ENCODE assay signal across 12 cellular contexts in genomic region chr2:238159676-238160205, GRCh38. TPM values are rescaled to one million over a fixed set of nuclear protein-coding genes. Genes with fewer than 3 reads are reported as not detected.
DNase-seq lines count a peak whose midpoint lies in the region; ATAC-seq and TF ChIP-seq lines count a peak whose summit lies in the region.
"Had no signal": no experiment of that assay in that cellular context is flagged by ENCODE, and none has a peak within 500 bp of the region (broad histone marks: within the 10 kb centered on the region; RNA-seq: fewer than 3 reads in every experiment).

No MANE protein-coding gene starts in this region.

- H3K9ac ChIP-seq in SK-N-SH = no peak overlapping the region
- H3K9ac ChIP-seq in OCI-LY3 (ENCODE audit: low read length) = peak overlapping the region; percentile 72
- H3K9ac ChIP-seq: parathyroid adenoma had no signal

- H3K27me3 ChIP-seq in SK-N-SH (ENCODE audit: insufficient read depth) (no peaks in the 10 kb centered on the region), OCI-LY3 (ENCODE audit: low read depth, low read length) (no peaks in the 10 kb centered on the region)

- TF ChIP-seq RAD21 in SK-N-SH (IDR thresholded peaks at IDR 0.05; ENCODE audit: low read length) = no peak

- intact Hi-C loops in dendritic cell treated with granulocyte-macrophage colony-stimulating factor and Interleukin-4, amounts not matched to agents 40 ng/mL and 50 ng/mL, for 4 days (cut with micrococcal nuclease) = no loop called here

- DNase-seq in SK-N-SH (no peak), osteocyte (ENCODE audit: extremely low spot score, unreplicated experiment) (no peak), NCI-H187 (lab: John Stamatoyannopoulos, UW) (no peak), NCI-H446 (lab: John Stamatoyannopoulos, UW) (no peak)
- DNase-seq: NCI-H2227 treated with DMSO at 0.1 percent for 48 hours had no signal

- H3K4me1 ChIP-seq in SK-N-SH (ENCODE audit: control insufficient read depth in 1 of 2, insufficient read depth in 2 of 2, low read depth in 1 of 2, low read length in 1 of 2) = peaks cover 2 to 4% of the 10 kb centered on the region in 2 experiments; a peak in 1 of 4 replicates
- peaks cover 16% of the 10 kb centered on the region for H3K4me1 ChIP-seq in OCI-LY3 (ENCODE audit: low read length)
- H3K4me1 ChIP-seq: parathyroid adenoma had no signal

- H3K36me3 Mint-ChIP-seq in dendritic cell treated with granulocyte-macrophage colony-stimulating factor and Interleukin-4, amounts not matched to agents 40 ng/mL and 50 ng/mL, for 4 days (ENCODE audit: low read depth) = no peaks in the 10 kb centered on the region
- H3K36me3 Mint-ChIP-seq in osteocyte (ENCODE audit: unreplicated experiment) = no peaks in the 10 kb centered on the region

- TF ChIP-seq CTCF in SK-N-SH (IDR thresholded peaks at IDR 0.05) (no peak), OCI-LY3 (IDR thresholded peaks at IDR 0.05; ENCODE audit: low read depth, low read length) (no peak), osteocyte (IDR thresholded peaks at IDR 0.05) (no peak)

- peaks cover 71% of the 10 kb centered on the region for H3K27me3 Mint-ChIP-seq in dendritic cell treated with granulocyte-macrophage colony-stimulating factor and Interleukin-4, amounts not matched to agents 40 ng/mL and 50 ng/mL, for 4 days
- no peaks in the 10 kb centered on the region for H3K27me3 Mint-ChIP-seq in osteocyte (ENCODE audit: unreplicated experiment)

- no peak for TF ChIP-seq EP300 in SK-N-SH (IDR thresholded peaks at IDR 0.05; ENCODE audit: borderline replicate concordance in 1 of 2, low read depth in 1 of 2, low read length in 1 of 2)

- H3K36me3 ChIP-seq in SK-N-SH (replicated peaks in 1 of 2; ENCODE audit: control insufficient read depth in 1 of 2, insufficient read depth in 2 of 2, low read length in 1 of 2) (no peaks in the 10 kb centered on the region), OCI-LY3 (replicated peaks; ENCODE audit: low read depth, low read length) (no peaks in the 10 kb centered on the region)

- CTCF ChIA-PET in SK-N-SH (lab: Yijun Ruan, JAX) = interaction anchor here (0.6 to 7.1 kb wide), 12 partner anchors 11 to 739 kb away, joined by 3 to 58 read pairs (median 4); no protein-coding TSS in a partner anchor

- H2AFZ ChIP-seq in SK-N-SH (ENCODE audit: low read depth) = no peak overlapping the region
- no peak overlapping the region for H2AFZ ChIP-seq in OCI-LY3 (ENCODE audit: low read depth, low read length)

- H3K4me3 ChIP-seq in SK-N-SH (ENCODE audit: low read depth in 2 of 2, low read length in 1 of 2) = no peak overlapping the region
- peak overlapping the region; percentile 92 for H3K4me3 ChIP-seq in OCI-LY3 (ENCODE audit: low read length)

- POLR2A ChIA-PET in SK-N-SH (lab: Yijun Ruan, JAX) = no interaction called here

- ATAC-seq in SK-N-SH treated with all-trans-retinoic acid at 6 μM for 48 hours (no peak), HG03097 (IDR thresholded peaks at IDR 0.05; ENCODE audit: low FRiP score, unreplicated experiment) (no peak)

- H3K9me3 ChIP-seq in SK-N-SH (no peaks in the 10 kb centered on the region), OCI-LY3 (ENCODE audit: insufficient read depth, low read length) (no peaks in the 10 kb centered on the region)

- no peak overlapping the region for H3K27ac Mint-ChIP-seq in dendritic cell treated with granulocyte-macrophage colony-stimulating factor and Interleukin-4, amounts not matched to agents 40 ng/mL and 50 ng/mL, for 4 days
- H3K27ac Mint-ChIP-seq in osteocyte (ENCODE audit: unreplicated experiment) = no peak overlapping the region

- H3K27ac ChIP-seq in SK-N-SH (ENCODE audit: low read depth in 2 of 2, low read length in 1 of 2) (no peak overlapping the region), OCI-LY3 (ENCODE audit: low read length) (no peak overlapping the region)
- H3K27ac ChIP-seq: HL-60, parathyroid adenoma had no signal

- H3K4me1 Mint-ChIP-seq in dendritic cell treated with granulocyte-macrophage colony-stimulating factor and Interleukin-4, amounts not matched to agents 40 ng/mL and 50 ng/mL, for 4 days (ENCODE audit: low read depth) = peaks cover 29% of the 10 kb centered on the region
- H3K4me1 Mint-ChIP-seq in osteocyte (ENCODE audit: unreplicated experiment) = peaks cover 9% of the 10 kb centered on the region

- WGBS in SK-N-SH (ENCODE audit: low lambda C conversion rate) = 81% methylated on average over 9 of the region's 10 CpGs

- H4K20me1 ChIP-seq in SK-N-SH (ENCODE audit: insufficient read depth) (no peaks in the 10 kb centered on the region), OCI-LY3 (ENCODE audit: insufficient read depth, low read length) (no peaks in the 10 kb centered on the region)

- H3F3A ChIP-seq in SK-N-SH (replicated peaks; ENCODE audit: insufficient read depth) = no peaks in the 10 kb centered on the region

- H3K79me2 ChIP-seq in SK-N-SH (ENCODE audit: insufficient read depth) (no peaks in the 10 kb centered on the region), OCI-LY3 (ENCODE audit: low read length) (no peaks in the 10 kb centered on the region)
- H3K79me2 ChIP-seq: parathyroid adenoma had no signal

- H3K4me2 ChIP-seq in SK-N-SH (peak overlapping the region; percentile 67; the same call in 1 of the 2 replicates), OCI-LY3 (ENCODE audit: low read length) (peak overlapping the region; percentile 96)

- no peaks in the 10 kb centered on the region for H3K9me2 ChIP-seq in SK-N-SH

- no peaks in the 10 kb centered on the region for H3K9me3 Mint-ChIP-seq in dendritic cell treated with granulocyte-macrophage colony-stimulating factor and Interleukin-4, amounts not matched to agents 40 ng/mL and 50 ng/mL, for 4 days
- H3K9me3 Mint-ChIP-seq in osteocyte (ENCODE audit: unreplicated experiment) = no peaks in the 10 kb centered on the region

- H3K4me3 Mint-ChIP-seq in dendritic cell treated with granulocyte-macrophage colony-stimulating factor and Interleukin-4, amounts not matched to agents 40 ng/mL and 50 ng/mL, for 4 days = peak overlapping the region; percentile 71
- peak overlapping the region; percentile 38 for H3K4me3 Mint-ChIP-seq in osteocyte (ENCODE audit: unreplicated experiment)

TF ChIP-seq in SK-N-SH, 30 proteins besides CTCF, POLR2A, EP300 and RAD21 (continues in another document):
- no peak for TF ChIP-seq ELF1 (IDR thresholded peaks at IDR 0.05)
- TF ChIP-seq, protein P1, sequence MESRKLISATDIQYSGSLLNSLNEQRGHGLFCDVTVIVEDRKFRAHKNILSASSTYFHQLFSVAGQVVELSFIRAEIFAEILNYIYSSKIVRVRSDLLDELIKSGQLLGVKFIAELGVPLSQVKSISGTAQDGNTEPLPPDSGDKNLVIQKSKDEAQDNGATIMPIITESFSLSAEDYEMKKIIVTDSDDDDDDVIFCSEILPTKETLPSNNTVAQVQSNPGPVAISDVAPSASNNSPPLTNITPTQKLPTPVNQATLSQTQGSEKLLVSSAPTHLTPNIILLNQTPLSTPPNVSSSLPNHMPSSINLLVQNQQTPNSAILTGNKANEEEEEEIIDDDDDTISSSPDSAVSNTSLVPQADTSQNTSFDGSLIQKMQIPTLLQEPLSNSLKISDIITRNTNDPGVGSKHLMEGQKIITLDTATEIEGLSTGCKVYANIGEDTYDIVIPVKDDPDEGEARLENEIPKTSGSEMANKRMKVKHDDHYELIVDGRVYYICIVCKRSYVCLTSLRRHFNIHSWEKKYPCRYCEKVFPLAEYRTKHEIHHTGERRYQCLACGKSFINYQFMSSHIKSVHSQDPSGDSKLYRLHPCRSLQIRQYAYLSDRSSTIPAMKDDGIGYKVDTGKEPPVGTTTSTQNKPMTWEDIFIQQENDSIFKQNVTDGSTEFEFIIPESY (IDR thresholded peaks at IDR 0.05; ENCODE audit: borderline replicate concordance, low read depth) = no peak
- TF ChIP-seq FOSL2 (IDR thresholded peaks at IDR 0.05; ENCODE audit: borderline replicate concordance, low read depth) = no peak
- no peak for TF ChIP-seq GATA2 (CRISPR knock-in tag; IDR thresholded peaks at IDR 0.05)

TF ChIP-seq in SK-N-SH treated with all-trans-retinoic acid at 6 μM for 48 hours, 23 proteins besides CTCF, POLR2A, EP300 and RAD21 (continues in another document):
- TF ChIP-seq OSR1 (CRISPR knock-in tag; IDR thresholded peaks at IDR 0.05) (no peak), POU6F1 (CRISPR knock-in tag; IDR thresholded peaks at IDR 0.05; ENCODE audit: borderline replicate concordance, low read depth) (no peak), GLIS3 (CRISPR knock-in tag; IDR thresholded peaks at IDR 0.05) (no peak), ZNF70 (CRISPR knock-in tag; IDR thresholded peaks at IDR 0.05) (no peak)

RNA-seq across cellular contexts. Expression of gene ERFE, which starts 1.0 kb away (rescaled TPM):
- polyA plus RNA-seq in SK-N-SH (2012; rRNA removed) = 1.3 and 1.5 TPM in 2 replicates
- 0.58 and 1.2 TPM in 2 replicates for polyA plus RNA-seq in SK-N-SH (2012; cell fraction: cytosol; rRNA removed)
- polyA plus RNA-seq in SK-N-SH (2012; cell fraction: nucleus; rRNA removed) = 2.6 TPM in 2 replicates
- 1.0 and 1.2 TPM in 2 replicates for total RNA-seq in osteocyte

RNA-seq across cellular contexts. Expression of gene KLHL30, which starts 21.3 kb away (rescaled TPM):
- polyA plus RNA-seq in SK-N-SH (2012; rRNA removed) = not detected in 2 replicates
- not detected in 2 replicates for polyA plus RNA-seq in SK-N-SH (2012; cell fraction: cytosol; rRNA removed)
- polyA plus RNA-seq in SK-N-SH (2012; cell fraction: nucleus; rRNA removed) = not detected in 2 replicates
- 1.0 and 1.2 TPM in 2 replicates for total RNA-seq in osteocyte

RNA-seq across cellular contexts. Expression of gene ILKAP, which starts 43.8 kb away (rescaled TPM):
- 35.6 and 49.2 TPM in 2 replicates for polyA plus RNA-seq in SK-N-SH (2012; rRNA removed)
- 31.8 and 34.3 TPM in 2 replicates for polyA plus RNA-seq in SK-N-SH (2012; cell fraction: cytosol; rRNA removed)
- polyA plus RNA-seq in SK-N-SH (2012; cell fraction: nucleus; rRNA removed) = 126 and 149 TPM in 2 replicates
- total RNA-seq in osteocyte = 34.1 and 37.2 TPM in 2 replicates

RNA-seq across cellular contexts. Expression of gene ESPNL, which starts 59.6 kb away (rescaled TPM):
- polyA plus RNA-seq in SK-N-SH (2012; rRNA removed) = 0.03 and 0.05 TPM in 2 replicates
- not detected in 2 replicates for polyA plus RNA-seq in SK-N-SH (2012; cell fraction: cytosol; rRNA removed)
- polyA plus RNA-seq in SK-N-SH (2012; cell fraction: nucleus; rRNA removed) = 0.07 and 0.08 TPM in 2 replicates
- not detected in 2 replicates for total RNA-seq in osteocyte
- total RNA-seq: A172 had no signal
